10 cellular contexts compared by ENCODE assay signal in genomic region chr12:24172031-24172772, GRCh38.
DNase-seq lines count a peak whose midpoint lies in the region; ATAC-seq lines count a peak whose summit lies in the region.
"Had no signal": no experiment of that assay in that cellular context is flagged by ENCODE, and none has a peak within 500 bp of the region (broad histone marks: within the 10 kb centered on the region; RNA-seq: fewer than 3 reads in every experiment).

No MANE protein-coding gene starts in this region.

- no peaks in the 10 kb centered on the region for H3K27me3 Mint-ChIP-seq in activated T-helper 2 cell treated with anti-CD3 and anti-CD28 coated beads, Interferon-gamma antibody, Interleukin-2, Interleukin-4, amounts not matched to agents 10 μg/mL and 5 μg/mL and 100 μg/mL, durations not matched to agents 14 hours and 24 hours and 36 hours (ENCODE audit: low read depth)

- no peaks in the 10 kb centered on the region for H3K36me3 Mint-ChIP-seq in activated T-helper 2 cell treated with anti-CD3 and anti-CD28 coated beads, Interferon-gamma antibody, Interleukin-2, Interleukin-4, amounts not matched to agents 10 μg/mL and 5 μg/mL and 100 μg/mL, durations not matched to agents 14 hours and 24 hours and 36 hours (ENCODE audit: low read depth)

- no peaks in the 10 kb centered on the region for H3K9me3 Mint-ChIP-seq in activated T-helper 2 cell treated with anti-CD3 and anti-CD28 coated beads, Interferon-gamma antibody, Interleukin-2, Interleukin-4, amounts not matched to agents 10 μg/mL and 5 μg/mL and 100 μg/mL, durations not matched to agents 14 hours and 24 hours and 36 hours

- no peak overlapping the region for H3K4me3 Mint-ChIP-seq in activated T-helper 2 cell treated with anti-CD3 and anti-CD28 coated beads, Interferon-gamma antibody, Interleukin-2, Interleukin-4, amounts not matched to agents 10 μg/mL and 5 μg/mL and 100 μg/mL, durations not matched to agents 14 hours and 24 hours and 36 hours (ENCODE audit: low read depth)

- intact Hi-C loops in activated T-helper 2 cell treated with anti-CD3 and anti-CD28 coated beads, Interferon-gamma antibody, Interleukin-2, Interleukin-4, amounts not matched to agents 10 μg/mL and 5 μg/mL and 100 μg/mL, durations not matched to agents 14 hours and 24 hours and 36 hours (cut with micrococcal nuclease) = no loop called here

- ATAC-seq in GM18519 (IDR thresholded peaks at IDR 0.05; ENCODE audit: low FRiP score, unreplicated experiment) (peak; percentile 68), GM21786 (IDR thresholded peaks at IDR 0.05; ENCODE audit: unreplicated experiment) (peak; percentile 74), HG03378 (IDR thresholded peaks at IDR 0.05; ENCODE audit: unreplicated experiment) (peak; percentile 82)
- ATAC-seq: body of pancreas had no signal

- H3K27ac Mint-ChIP-seq in activated T-helper 2 cell treated with anti-CD3 and anti-CD28 coated beads, Interferon-gamma antibody, Interleukin-2, Interleukin-4, amounts not matched to agents 10 μg/mL and 5 μg/mL and 100 μg/mL, durations not matched to agents 14 hours and 24 hours and 36 hours = no peak overlapping the region

- no peaks in the 10 kb centered on the region for H3K4me1 Mint-ChIP-seq in activated T-helper 2 cell treated with anti-CD3 and anti-CD28 coated beads, Interferon-gamma antibody, Interleukin-2, Interleukin-4, amounts not matched to agents 10 μg/mL and 5 μg/mL and 100 μg/mL, durations not matched to agents 14 hours and 24 hours and 36 hours (ENCODE audit: low read depth)

- DNase-seq in iPS-NIHi11 (ENCODE audit: low spot score) (peak; percentile 22), HT-29 (ENCODE audit: low spot score) (no peak), NCI-H1105 treated with DMSO at 0.1 percent for 48 hours (lab: John Stamatoyannopoulos, UW) (no peak)
- no peak for DNase-seq in activated T-helper 2 cell treated with anti-CD3 and anti-CD28 coated beads, Interferon-gamma antibody, Interleukin-2, Interleukin-4, amounts not matched to agents 10 μg/mL and 5 μg/mL and 100 μg/mL, durations not matched to agents 14 hours and 24 hours and 36 hours (ENCODE audit: low spot score)
- no peak for DNase-seq in activated CD4-positive, CD25-positive, alpha-beta regulatory T cell (lab: John Stamatoyannopoulos, UW)
- DNase-seq: body of pancreas, NCI-H82 had no signal
